ENCODE assay signal across 8 cellular contexts in genomic region chr2:133434962-133435668, GRCh38.
DNase-seq lines count a peak whose midpoint lies in the region; ATAC-seq, FAIRE-seq and TF ChIP-seq lines count a peak whose summit lies in the region.
"Had no signal": no experiment of that assay in that cellular context is flagged by ENCODE, and none has a peak within 500 bp of the region (broad histone marks: within the 10 kb centered on the region; RNA-seq: fewer than 3 reads in every experiment).

No MANE protein-coding gene starts in this region.

- H3F3A ChIP-seq in GM23248 (ENCODE audit: insufficient read depth) = 0 out of 2 replicates have a peak, but pooled peaks cover 5% of the 10 kb centered on the region
- no peaks in the 10 kb centered on the region for H3F3A ChIP-seq in MM.1S (ENCODE audit: insufficient read depth, low read length)

- peak; percentile 30 for TF ChIP-seq CTCF in bronchial epithelial cell (IDR thresholded peaks at IDR 0.05; ENCODE audit: insufficient read depth, low read length, severe bottlenecking)
- TF ChIP-seq CTCF in retinal pigment epithelial cell (conservative IDR thresholded peaks at IDR 0.05; ENCODE audit: low read depth, low read length) = peak; percentile 21
- no peak for TF ChIP-seq CTCF in MM.1S (IDR thresholded peaks at IDR 0.05; ENCODE audit: low read length)

- H4K20me1 ChIP-seq in GM23248 (ENCODE audit: insufficient read depth) = no peaks in the 10 kb centered on the region
- H4K20me1 ChIP-seq in MM.1S (ENCODE audit: insufficient read depth, low read length) = no peaks in the 10 kb centered on the region

- H3K36me3 ChIP-seq in GM23248 (ENCODE audit: low read depth) = no peaks in the 10 kb centered on the region
- H3K36me3 ChIP-seq in bronchial epithelial cell (ENCODE audit: control insufficient read depth, insufficient read depth, low read length) = no peaks in the 10 kb centered on the region
- no peaks in the 10 kb centered on the region for H3K36me3 ChIP-seq in MM.1S (replicated peaks; ENCODE audit: insufficient read depth, low read length)

- DNase-seq in GM23248 (peak; percentile 73), NCI-H345 treated with DMSO at 0.1 percent for 48 hours (lab: John Stamatoyannopoulos, UW; ENCODE audit: unreplicated experiment) (peak; percentile 13), bronchial epithelial cell (ENCODE audit: low read depth) (peak; percentile 93), retinal pigment epithelial cell (ENCODE audit: low read depth) (peak; percentile 85), MM.1S (no peak)
- DNase-seq in stimulated activated naive CD4-positive, alpha-beta T cell (lab: John Stamatoyannopoulos, UW) = no peak
- DNase-seq: HCEC 1CT had no signal

- H3K9ac ChIP-seq in GM23248 (no peak overlapping the region), MM.1S (ENCODE audit: low read length) (no peak overlapping the region)

- H3K4me1 ChIP-seq in GM23248 (ENCODE audit: insufficient read depth) (peaks cover 18% of the 10 kb centered on the region), MM.1S (ENCODE audit: low read length) (no peaks in the 10 kb centered on the region)

- H3K9me2 ChIP-seq in GM23248 (ENCODE audit: insufficient read depth) (no peaks in the 10 kb centered on the region), MM.1S (replicated peaks; ENCODE audit: insufficient read depth, low read length) (no peaks in the 10 kb centered on the region)

- ATAC-seq in HG02981 (IDR thresholded peaks at IDR 0.05; ENCODE audit: unreplicated experiment) = no peak

- no peaks in the 10 kb centered on the region for H3K79me2 ChIP-seq in GM23248 (ENCODE audit: insufficient read depth)
- H3K79me2 ChIP-seq in MM.1S (ENCODE audit: low read length) = no peaks in the 10 kb centered on the region

- H3K27ac ChIP-seq in GM23248 (0 out of 2 replicates have a peak overlapping the region, but pooled peaks have one; percentile 16), MM.1S (ENCODE audit: low read length) (no peak overlapping the region)

- WGBS in GM23248 (ENCODE audit: low coverage in 1 of 2, low lambda C conversion rate in 2 of 2, missing lambda C conversion rate in 2 of 2), 2 experiments = 20 to 27% methylated on average over 5 of the region's 5 CpGs

- H3K9me3 ChIP-seq in GM23248 (ENCODE audit: low read depth) (no peaks in the 10 kb centered on the region), MM.1S (replicated peaks; ENCODE audit: insufficient read depth, low read length) (no peaks in the 10 kb centered on the region)

- H2AFZ ChIP-seq in GM23248 (no peak overlapping the region), MM.1S (ENCODE audit: low read length) (no peak overlapping the region)

- H3K27me3 ChIP-seq in GM23248 (replicated peaks; ENCODE audit: insufficient read depth) = no peaks in the 10 kb centered on the region
- H3K27me3 ChIP-seq in bronchial epithelial cell (ENCODE audit: control insufficient read depth, insufficient read depth, low read length) = no peaks in the 10 kb centered on the region
- H3K27me3 ChIP-seq in MM.1S (replicated peaks; ENCODE audit: insufficient read depth, low read length) = no peaks in the 10 kb centered on the region

- H3K4me2 ChIP-seq in GM23248 (ENCODE audit: unreplicated experiment) = no peak overlapping the region
- no peak overlapping the region for H3K4me2 ChIP-seq in MM.1S (ENCODE audit: low read depth, low read length)

- H3K4me3 ChIP-seq in GM23248 (no peak overlapping the region), bronchial epithelial cell (ENCODE audit: low read depth, low read length) (no peak overlapping the region), retinal pigment epithelial cell (ENCODE audit: low read length) (no peak overlapping the region), MM.1S (ENCODE audit: low read length) (no peak overlapping the region)

- no peak for FAIRE-seq in bronchial epithelial cell (lab: Jason Lieb, UNC)

- in situ Hi-C loops in GM23248 (cut with MboI) = no loop called here

Comparison
In these comparisons a context has a peak if more than half of its experiments do, and no peak if none do; other contexts are left out.
1. DNase-seq: peak in GM23248 (single experiment), NCI-H345 treated with DMSO at 0.1 percent for 48 hours (single experiment), bronchial epithelial cell (single experiment) and retinal pigment epithelial cell (single experiment); none in stimulated activated naive CD4-positive, alpha-beta T cell (0 of 6) and MM.1S (single experiment).